ENCODE assay signal across 1 cellular context in genomic region chr3:66998075-66998898, GRCh38.
TF ChIP-seq lines count a peak whose summit lies in the region.

TSS of gene KBTBD8 (plus strand) at chr3:66998307. CDS start at chr3:66998356, 49 bp downstream.

TF ChIP-seq in HepG2, 621 proteins besides CTCF, POLR2A, EP300 and RAD21 (continued from another document and continues in another):
- no peak for TF ChIP-seq ZNF256 (CRISPR knock-in tag; conservative IDR thresholded peaks at IDR 0.05)
- no peak; the same call in 1 of the 2 replicates for TF ChIP-seq JUND (CRISPR knock-in tag; IDR thresholded peaks at IDR 0.05)
- no peak for TF ChIP-seq MTA3 (CRISPR knock-in tag; IDR thresholded peaks at IDR 0.05)
- TF ChIP-seq ZNF761 (CRISPR knock-in tag; conservative IDR thresholded peaks at IDR 0.05): no peak
- TF ChIP-seq ZNF275 (CRISPR knock-in tag; IDR thresholded peaks at IDR 0.05; ENCODE audit: borderline replicate concordance): no peak
- TF ChIP-seq HBP1 (CRISPR knock-in tag; IDR thresholded peaks at IDR 0.05; ENCODE audit: low read depth): 0 out of 2 replicates have a peak, but pooled peaks have one; percentile 66
- TF ChIP-seq MTF2 (CRISPR knock-in tag; IDR thresholded peaks at IDR 0.05; ENCODE audit: borderline replicate concordance): no peak
- TF ChIP-seq ATF7-NPFF (CRISPR knock-in tag; IDR thresholded peaks at IDR 0.05; ENCODE audit: low read depth): no peak
- no peak for TF ChIP-seq MED1 (CRISPR knock-in tag; IDR thresholded peaks at IDR 0.05)
- TF ChIP-seq ETS1 (CRISPR knock-in tag; IDR thresholded peaks at IDR 0.05): no peak
- peak; percentile 63; the same call in 1 of the 2 replicates for TF ChIP-seq TFDP1 (CRISPR knock-in tag; IDR thresholded peaks at IDR 0.05; ENCODE audit: borderline replicate concordance)
- TF ChIP-seq RORA (CRISPR knock-in tag; IDR thresholded peaks at IDR 0.05): no peak
- TF ChIP-seq DNMT1 (CRISPR knock-in tag; IDR thresholded peaks at IDR 0.05): no peak
- TF ChIP-seq KIAA2018 (CRISPR knock-in tag; IDR thresholded peaks at IDR 0.05; ENCODE audit: borderline replicate concordance): no peak
- TF ChIP-seq EZH2 (conservative IDR thresholded peaks at IDR 0.05; ENCODE audit: low read depth, low read length): no peak
- no peak for TF ChIP-seq ARNT2 (CRISPR knock-in tag; IDR thresholded peaks at IDR 0.05; ENCODE audit: low read depth)
- no peak for TF ChIP-seq ZNF766 (CRISPR knock-in tag; IDR thresholded peaks at IDR 0.05; ENCODE audit: borderline replicate concordance)
- no peak for TF ChIP-seq HMGA1 (CRISPR knock-in tag; conservative IDR thresholded peaks at IDR 0.05)
- no peak for TF ChIP-seq ZNF318 (CRISPR knock-in tag; IDR thresholded peaks at IDR 0.05)
- no peak for TF ChIP-seq ZNF367 (CRISPR knock-in tag; IDR thresholded peaks at IDR 0.05; ENCODE audit: borderline replicate concordance)
- no peak for TF ChIP-seq ZNF446 (CRISPR knock-in tag; IDR thresholded peaks at IDR 0.05)
- TF ChIP-seq TSC22D2 (CRISPR knock-in tag; IDR thresholded peaks at IDR 0.05; ENCODE audit: borderline replicate concordance): no peak
- no peak for TF ChIP-seq ARID5B (CRISPR knock-in tag; IDR thresholded peaks at IDR 0.05)
- no peak for TF ChIP-seq ZNF749 (CRISPR knock-in tag; IDR thresholded peaks at IDR 0.05; ENCODE audit: borderline replicate concordance)
- no peak; the same call in 1 of the 2 replicates for TF ChIP-seq HDAC1 (CRISPR knock-in tag; IDR thresholded peaks at IDR 0.05)
- no peak for TF ChIP-seq ZNF746 (CRISPR knock-in tag; IDR thresholded peaks at IDR 0.05)
- TF ChIP-seq ZNF747 (CRISPR knock-in tag; IDR thresholded peaks at IDR 0.05; ENCODE audit: borderline replicate concordance): no peak
- no peak for TF ChIP-seq ZNF549 (CRISPR knock-in tag; IDR thresholded peaks at IDR 0.05)
- TF ChIP-seq FOXK2 (IDR thresholded peaks at IDR 0.05): no peak
- TF ChIP-seq ZNF589 (CRISPR knock-in tag; conservative IDR thresholded peaks at IDR 0.05): no peak
